Comparison of ENCODE assay signal across 1 cellular context in genomic region chr3:122273498-122273897, GRCh38.
TF ChIP-seq lines count a peak whose summit lies in the region.

No MANE protein-coding gene starts in this region.

TF ChIP-seq in GM12891, 5 proteins besides CTCF, POLR2A, EP300 and RAD21 (continued from another document):
- TF ChIP-seq PAX5 (IDR thresholded peaks at IDR 0.05; ENCODE audit: insufficient read depth, low read length, severe bottlenecking) (no peak), POU2F2 (IDR thresholded peaks at IDR 0.05; ENCODE audit: low read depth, low read length) (no peak), SPI1 (IDR thresholded peaks at IDR 0.05; ENCODE audit: low read depth, low read length) (no peak), TAF1 (IDR thresholded peaks at IDR 0.05; ENCODE audit: low read depth, low read length) (no peak)
